11 cellular contexts compared by ENCODE assay signal in the genomic region with DNA sequence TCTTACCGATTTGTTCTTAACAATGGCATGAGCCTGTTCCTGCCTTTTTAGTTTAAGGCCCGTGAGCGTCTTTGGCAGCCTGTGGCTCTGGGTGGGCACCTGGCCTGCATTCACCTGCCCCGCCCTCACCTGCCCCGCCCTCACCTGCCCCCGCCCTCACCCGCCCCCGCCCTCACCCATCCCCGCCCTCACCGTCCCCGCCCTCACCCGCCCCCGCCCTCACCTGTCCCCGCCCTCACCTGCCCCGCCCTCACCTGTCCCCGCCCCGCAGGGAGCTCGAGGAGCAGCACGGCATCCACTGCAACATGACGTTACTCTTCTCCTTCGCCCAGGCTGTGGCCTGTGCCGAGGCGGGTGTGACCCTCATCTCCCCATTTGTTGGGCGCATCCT. TPM values are rescaled to one million over a fixed set of nuclear protein-coding genes. Genes with fewer than 3 reads are reported as not detected.
DNase-seq lines count a peak whose midpoint lies in the region; ATAC-seq and TF ChIP-seq lines count a peak whose summit lies in the region.
"Had no signal": no experiment of that assay in that cellular context is flagged by ENCODE, and none has a peak within 500 bp of the region (broad histone marks: within the 10 kb centered on the region; RNA-seq: fewer than 3 reads in every experiment).

No MANE protein-coding gene starts in this region.

- H2BK120ac ChIP-seq in neuronal stem cell (ENCODE audit: low read depth, low read length), result no peak overlapping the region

- no peak overlapping the region for H3K9ac ChIP-seq in neuronal stem cell (ENCODE audit: low read depth, low read length, poor library complexity)

- H3K27me3 ChIP-seq in AG04450 (ENCODE audit: control insufficient read depth, insufficient read depth, low read length) (no peaks in the 10 kb centered on the region), body of pancreas (no peaks in the 10 kb centered on the region), left lung (no peaks in the 10 kb centered on the region), neuronal stem cell (ENCODE audit: control insufficient read depth in 3 of 3, insufficient read depth in 3 of 3, low read depth in 1 of 3, low read length in 3 of 3) (no peaks in the 10 kb centered on the region)

- no peak overlapping the region for H3K4me2 ChIP-seq in neuronal stem cell (ENCODE audit: insufficient read depth, low read length, poor library complexity, severe bottlenecking)

- DNase-seq in AG04450 (ENCODE audit: low read depth, low spot score), result no peak
- DNase-seq in LoVo (ENCODE audit: low spot score), result peak; percentile 42
- peak in 2 of 4 donors; percentile 52 to 64 for DNase-seq in body of pancreas
- DNase-seq in left lung, result no peak
- no peak for DNase-seq in neuronal stem cell (ENCODE audit: low spot score)
- no peak for DNase-seq in caudate nucleus (lab: John Stamatoyannopoulos, UW)
- DNase-seq in AML-193 (lab: John Stamatoyannopoulos, UW), result no peak
- DNase-seq: activated T-cell treated with anti-CD3 and anti-CD28 coated beads, Interleukin-2, amount 50 U/mL, for 4 hours; stimulated activated CD4-positive, alpha-beta T cell treated with anti-CD3 and anti-CD28 coated beads, Interleukin-4, amount 100 ng/mL, for 4 hours had no signal

- TF ChIP-seq CTCF in AG04450 (IDR thresholded peaks at IDR 0.05; ENCODE audit: low read depth, low read length) (no peak), body of pancreas (IDR thresholded peaks at IDR 0.05) (no peak), left lung (IDR thresholded peaks at IDR 0.05) (no peak)

- WGBS in body of pancreas, 2 donors, result 53 to 63% methylated on average over 6 to 20 of the region's 24 CpGs
- no CpG with 5 or more reads among the region's 24 CpGs for WGBS in neuronal stem cell (ENCODE audit: extremely low coverage in 2 of 2, insufficient read length in 2 of 2, insufficient replicate concordance in 1 of 2), 2 donors

- H3K27ac ChIP-seq in AG04450 (ENCODE audit: low read depth, low read length) (peak overlapping the region; percentile 70), body of pancreas (peak overlapping the region in 1 of 4 donors; percentile 56), left lung (peak overlapping the region in 1 of 2 donors; percentile 66), neuronal stem cell (replicated peaks; ENCODE audit: low read length) (no peak overlapping the region), caudate nucleus (ENCODE audit: low read depth, low read length) (no peak overlapping the region)
- H3K27ac ChIP-seq: thoracic aorta had no signal

- no peak overlapping the region for H3K4me3 ChIP-seq in AG04450 (ENCODE audit: low read depth, low read length)
- H3K4me3 ChIP-seq in body of pancreas, result no peak overlapping the region
- no peak overlapping the region for H3K4me3 ChIP-seq in left lung
- no peak overlapping the region for H3K4me3 ChIP-seq in neuronal stem cell (ENCODE audit: low read length in 2 of 2)
- H3K4me3 ChIP-seq: thoracic aorta had no signal

- H3K79me1 ChIP-seq in neuronal stem cell (ENCODE audit: low read depth, low read length), result peaks cover 2% of the 10 kb centered on the region

- no peak overlapping the region for H2BK15ac ChIP-seq in neuronal stem cell (ENCODE audit: low read length)

- no peak overlapping the region for H4K8ac ChIP-seq in neuronal stem cell (ENCODE audit: low read depth, low read length)

- H2BK12ac ChIP-seq in neuronal stem cell (ENCODE audit: low read length), result no peak overlapping the region

- H2BK5ac ChIP-seq in neuronal stem cell (ENCODE audit: low read length), result no peak overlapping the region

- H3K23ac ChIP-seq in neuronal stem cell (ENCODE audit: low read depth, low read length, poor library complexity), result no peak overlapping the region

- intact Hi-C loops in body of pancreas (cut with DNase I), result no loop called here
- intact Hi-C loops in left lung (cut with DNase I), result no loop called here

- POLR2A ChIA-PET in AG04450 (lab: Yijun Ruan, JAX), result interaction anchor here (0.6 to 1.7 kb wide), 2 partner anchors 13 to 21 kb away, joined by 4 to 6 read pairs; no protein-coding TSS in a partner anchor

- H3K4me1 ChIP-seq in body of pancreas, result peaks cover 7% of the 10 kb centered on the region
- H3K4me1 ChIP-seq in left lung, result peaks cover 0 to 12% of the 10 kb centered on the region in 2 donors
- H3K4me1 ChIP-seq in neuronal stem cell (ENCODE audit: control insufficient read depth in 2 of 2, insufficient read depth in 1 of 2, low read depth in 1 of 2, low read length in 2 of 2), result no peaks in the 10 kb centered on the region

- no peak overlapping the region for H3K4ac ChIP-seq in neuronal stem cell (ENCODE audit: low read length)

- peaks cover 0 to 27% of the 10 kb centered on the region in 2 donors for H3K36me3 ChIP-seq in body of pancreas (replicated peaks in 1 of 2; ENCODE audit: insufficient read depth in 1 of 2, low read depth in 2 of 2)
- peaks cover 0 to 96% of the 10 kb centered on the region in 2 donors for H3K36me3 ChIP-seq in left lung
- peaks cover 42 to 85% of the 10 kb centered on the region in 2 donors for H3K36me3 ChIP-seq in neuronal stem cell (replicated peaks in 1 of 2; ENCODE audit: control insufficient read depth in 2 of 2, insufficient read depth in 2 of 2, low read length in 2 of 2)

- H3K9me3 ChIP-seq in AG04450 (ENCODE audit: control insufficient read depth, insufficient read depth, low read length) (no peaks in the 10 kb centered on the region; the same call in 1 of the 2 replicates), body of pancreas (no peaks in the 10 kb centered on the region), left lung (no peaks in the 10 kb centered on the region), neuronal stem cell (replicated peaks in 1 of 2; ENCODE audit: control insufficient read depth in 2 of 2, insufficient read depth in 1 of 2, low read depth in 1 of 2, low read length in 2 of 2) (no peaks in the 10 kb centered on the region)
- H3K9me3 ChIP-seq: thoracic aorta had no signal

- H3K14ac ChIP-seq in neuronal stem cell (ENCODE audit: low read length), result no peak overlapping the region

- ATAC-seq in body of pancreas, result peak; percentile 70
- peak; percentile 74 for ATAC-seq in left lung
- no peak for ATAC-seq in GM19351 (IDR thresholded peaks at IDR 0.05; ENCODE audit: unreplicated experiment)
- ATAC-seq: activated T-cell treated with anti-CD3 and anti-CD28 coated beads, Interleukin-2, amount 50 U/mL, for 4 hours had no signal

- no peak overlapping the region for H3K18ac ChIP-seq in neuronal stem cell (ENCODE audit: low read length)

- no peak overlapping the region for H2AFZ ChIP-seq in neuronal stem cell (ENCODE audit: low read length)

- CTCF ChIA-PET in AG04450 (lab: Charles Lee), result no interaction called here

- H4K91ac ChIP-seq in neuronal stem cell (ENCODE audit: low read depth, low read length, poor library complexity), result no peak overlapping the region

- TF ChIP-seq POLR2A in body of pancreas (IDR thresholded peaks at IDR 0.05), result no peak

- no peak overlapping the region for H2AK5ac ChIP-seq in neuronal stem cell (ENCODE audit: low read depth, low read length)

RNA-seq across cellular contexts. Expression of a gene that starts 14.2 kb away (rescaled TPM):
- 15.0 and 18.8 TPM in 2 replicates for polyA plus RNA-seq in AG04450 (2011; rRNA removed)
- polyA minus RNA-seq in AG04450 (2011; rRNA and poly(A)+ RNA removed), result 9.3 and 11.7 TPM in 2 replicates
- total RNA-seq in body of pancreas, result 10 to 100 TPM; 14.0 to 28.7 TPM
- 10 to 100 TPM; 57.9 to 63.7 TPM for total RNA-seq in left lung
- 45.2 TPM for polyA plus RNA-seq in neuronal stem cell (2013, experiment 1 of 2)
- 42.6 TPM for polyA plus RNA-seq in neuronal stem cell (2013, experiment 2 of 2)

RNA-seq across cellular contexts. Expression of a gene that starts 15.8 kb away (rescaled TPM):
- 242 and 286 TPM in 2 replicates for polyA plus RNA-seq in AG04450 (2011; rRNA removed)
- polyA minus RNA-seq in AG04450 (2011; rRNA and poly(A)+ RNA removed), result 98.9 and 103 TPM in 2 replicates
- total RNA-seq in body of pancreas (100 to 1,000 TPM in 1 of 2 donors, 10 to 100 TPM in 1; 78.9 to 119 TPM), left lung (100 to 1,000 TPM; 206 to 322 TPM)
- 111 TPM for polyA plus RNA-seq in neuronal stem cell (2013, experiment 1 of 2)
- polyA plus RNA-seq in neuronal stem cell (2013, experiment 2 of 2), result 112 TPM

RNA-seq across cellular contexts. Expression of a gene that starts 26.8 kb away (rescaled TPM):
- 0.55 and 1.1 TPM in 2 replicates for polyA plus RNA-seq in AG04450 (2011; rRNA removed)
- polyA minus RNA-seq in AG04450 (2011; rRNA and poly(A)+ RNA removed), result 0.30 and 0.46 TPM in 2 replicates
- total RNA-seq in body of pancreas (under 1 TPM in 1 of 2 donors, not detected in 1; 0.78 TPM), left lung (under 1 TPM in 1 of 2 donors, not detected in 1; 0.47 TPM)
- polyA plus RNA-seq in neuronal stem cell (2013, experiment 1 of 2), result 2.6 TPM
- 2.7 TPM for polyA plus RNA-seq in neuronal stem cell (2013, experiment 2 of 2)
- total RNA-seq: thoracic aorta had no signal

RNA-seq across cellular contexts. Expression of a gene that starts 35.0 kb away (rescaled TPM):
- polyA plus RNA-seq in AG04450 (2011; rRNA removed), result 11.3 and 11.5 TPM in 2 replicates
- polyA minus RNA-seq in AG04450 (2011; rRNA and poly(A)+ RNA removed), result 8.6 and 14.8 TPM in 2 replicates
- 10 to 100 TPM; 55.8 to 69.5 TPM for total RNA-seq in body of pancreas
- 10 to 100 TPM; 28.9 to 29.4 TPM for total RNA-seq in left lung
- polyA plus RNA-seq in neuronal stem cell (2013, experiment 1 of 2), result 26.6 TPM
- 26.0 TPM for polyA plus RNA-seq in neuronal stem cell (2013, experiment 2 of 2)

RNA-seq across cellular contexts. Expression of a gene that starts 42.0 kb away (rescaled TPM):
- polyA plus RNA-seq in AG04450 (2011; rRNA removed), result 5.7 and 8.2 TPM in 2 replicates
- polyA minus RNA-seq in AG04450 (2011; rRNA and poly(A)+ RNA removed), result 2.9 and 3.6 TPM in 2 replicates
- total RNA-seq in body of pancreas, result 10 to 100 TPM; 11.9 to 98.6 TPM
- 10 to 100 TPM; 13.8 to 18.6 TPM for total RNA-seq in left lung
- 30.8 TPM for polyA plus RNA-seq in neuronal stem cell (2013, experiment 1 of 2)
- 31.2 TPM for polyA plus RNA-seq in neuronal stem cell (2013, experiment 2 of 2)
